Comparison of ENCODE assay signal across 2 cellular contexts in the genomic region with DNA sequence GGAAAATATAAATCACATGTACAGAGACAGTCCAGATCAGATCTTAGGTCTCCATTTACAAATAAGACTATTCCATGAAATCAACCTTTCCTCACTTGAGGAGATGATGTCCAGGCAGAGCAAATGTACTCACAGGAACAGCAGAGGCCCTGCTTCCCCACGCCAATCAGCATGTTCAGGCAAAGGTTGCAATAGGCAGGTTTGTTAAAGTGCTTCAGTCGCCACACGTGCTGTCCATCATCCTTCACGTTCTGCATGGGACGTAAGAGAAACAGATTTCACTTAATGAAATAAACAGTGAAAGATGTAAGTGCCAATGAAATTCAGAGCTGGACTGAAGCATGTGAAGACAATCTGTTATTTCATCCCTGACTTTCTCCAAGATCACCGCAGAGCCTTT.
TF ChIP-seq lines count a peak whose summit lies in the region.

No MANE protein-coding gene starts in this region.

TF ChIP-seq in H1, 55 proteins besides CTCF, POLR2A, EP300 and RAD21 (continued from another document):
- no peak for TF ChIP-seq SAP30 (IDR thresholded peaks at IDR 0.05; ENCODE audit: insufficient read depth, insufficient replicate concordance, low read length)

TF ChIP-seq in SK-N-SH treated with all-trans-retinoic acid at 6 μM for 48 hours, 23 proteins besides CTCF, POLR2A, EP300 and RAD21 (continued from another document):
- TF ChIP-seq, protein P1, sequence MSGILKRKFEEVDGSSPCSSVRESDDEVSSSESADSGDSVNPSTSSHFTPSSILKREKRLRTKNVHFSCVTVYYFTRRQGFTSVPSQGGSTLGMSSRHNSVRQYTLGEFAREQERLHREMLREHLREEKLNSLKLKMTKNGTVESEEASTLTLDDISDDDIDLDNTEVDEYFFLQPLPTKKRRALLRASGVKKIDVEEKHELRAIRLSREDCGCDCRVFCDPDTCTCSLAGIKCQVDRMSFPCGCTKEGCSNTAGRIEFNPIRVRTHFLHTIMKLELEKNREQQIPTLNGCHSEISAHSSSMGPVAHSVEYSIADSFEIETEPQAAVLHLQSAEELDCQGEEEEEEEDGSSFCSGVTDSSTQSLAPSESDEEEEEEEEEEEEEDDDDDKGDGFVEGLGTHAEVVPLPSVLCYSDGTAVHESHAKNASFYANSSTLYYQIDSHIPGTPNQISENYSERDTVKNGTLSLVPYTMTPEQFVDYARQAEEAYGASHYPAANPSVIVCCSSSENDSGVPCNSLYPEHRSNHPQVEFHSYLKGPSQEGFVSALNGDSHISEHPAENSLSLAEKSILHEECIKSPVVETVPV (CRISPR knock-in tag; IDR thresholded peaks at IDR 0.05) = no peak
- TF ChIP-seq PPARA (CRISPR knock-in tag; IDR thresholded peaks at IDR 0.05; ENCODE audit: borderline replicate concordance) (no peak), ZNF565 (CRISPR knock-in tag; conservative IDR thresholded peaks at IDR 0.05; ENCODE audit: low read depth) (no peak), SNAI2 (CRISPR knock-in tag; IDR thresholded peaks at IDR 0.05) (no peak), RARB (CRISPR knock-in tag; IDR thresholded peaks at IDR 0.05) (no peak), ZFP30 (CRISPR knock-in tag; IDR thresholded peaks at IDR 0.05) (no peak), TOX (CRISPR knock-in tag; IDR thresholded peaks at IDR 0.05; ENCODE audit: borderline replicate concordance) (no peak)
- TF ChIP-seq, protein P2, sequence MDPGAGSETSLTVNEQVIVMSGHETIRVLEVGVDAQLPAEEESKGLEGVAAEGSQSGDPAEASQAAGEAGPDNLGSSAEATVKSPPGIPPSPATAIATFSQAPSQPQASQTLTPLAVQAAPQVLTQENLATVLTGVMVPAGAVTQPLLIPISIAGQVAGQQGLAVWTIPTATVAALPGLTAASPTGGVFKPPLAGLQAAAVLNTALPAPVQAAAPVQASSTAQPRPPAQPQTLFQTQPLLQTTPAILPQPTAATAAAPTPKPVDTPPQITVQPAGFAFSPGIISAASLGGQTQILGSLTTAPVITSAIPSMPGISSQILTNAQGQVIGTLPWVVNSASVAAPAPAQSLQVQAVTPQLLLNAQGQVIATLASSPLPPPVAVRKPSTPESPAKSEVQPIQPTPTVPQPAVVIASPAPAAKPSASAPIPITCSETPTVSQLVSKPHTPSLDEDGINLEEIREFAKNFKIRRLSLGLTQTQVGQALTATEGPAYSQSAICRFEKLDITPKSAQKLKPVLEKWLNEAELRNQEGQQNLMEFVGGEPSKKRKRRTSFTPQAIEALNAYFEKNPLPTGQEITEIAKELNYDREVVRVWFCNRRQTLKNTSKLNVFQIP (CRISPR knock-in tag; IDR thresholded peaks at IDR 0.05; ENCODE audit: borderline replicate concordance, low read depth) = no peak
TF ChIP-seq in SK-N-SH treated with all-trans-retinoic acid at 6 μM for 48 hours: peak in this region for 0.
